ENCODE assay signal across 9 cellular contexts in the genomic region with DNA sequence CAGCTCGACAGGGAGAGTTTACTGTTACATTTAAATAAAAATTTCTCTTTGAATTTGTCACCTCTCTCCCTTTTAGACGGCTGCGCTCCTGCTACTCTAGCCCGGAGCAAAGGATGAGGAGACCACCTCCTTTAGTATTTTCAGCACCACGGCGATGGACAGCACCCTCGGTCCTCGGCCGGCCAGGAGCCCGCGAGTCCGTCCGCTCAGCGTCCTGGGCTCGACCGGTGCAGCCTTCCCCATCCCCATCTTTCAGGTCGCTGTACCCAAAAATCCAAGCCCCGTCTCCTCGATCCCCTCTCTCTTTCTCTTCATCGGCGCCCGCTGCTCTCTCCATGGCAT. TPM values are rescaled to one million over a fixed set of nuclear protein-coding genes. Genes with fewer than 3 reads are reported as not detected.
DNase-seq lines count a peak whose midpoint lies in the region; ATAC-seq and TF ChIP-seq lines count a peak whose summit lies in the region.
"Had no signal": no experiment of that assay in that cellular context is flagged by ENCODE, and none has a peak within 500 bp of the region (broad histone marks: within the 10 kb centered on the region; RNA-seq: fewer than 3 reads in every experiment).

No MANE protein-coding gene starts in this region.

- no peak overlapping the region for H3K27ac Mint-ChIP-seq in activated CD4-positive, alpha-beta T cell treated with anti-CD3 and anti-CD28 coated beads for 36 hours

- POLR2A ChIA-PET in activated CD4-positive, alpha-beta T cell treated with anti-CD3 and anti-CD28 coated beads for 36 hours (lab: Charles Lee): no interaction called here

- H3K27me3 Mint-ChIP-seq in activated CD4-positive, alpha-beta T cell treated with anti-CD3 and anti-CD28 coated beads for 36 hours: peaks cover 45% of the 10 kb centered on the region

- CTCF ChIA-PET in activated CD4-positive, alpha-beta T cell treated with anti-CD3 and anti-CD28 coated beads for 36 hours (lab: Charles Lee): no interaction called here

- H3K9me3 ChIP-seq in right lobe of liver (no peaks in the 10 kb centered on the region), upper lobe of right lung (no peaks in the 10 kb centered on the region)

- H3K4me1 ChIP-seq in right lobe of liver: peaks cover 0 to 14% (median 5%) of the 10 kb centered on the region in 4 donors
- H3K4me1 ChIP-seq in upper lobe of right lung: peaks cover 17% of the 10 kb centered on the region

- no peaks in the 10 kb centered on the region for H3K36me3 ChIP-seq in right lobe of liver
- no peaks in the 10 kb centered on the region for H3K36me3 ChIP-seq in upper lobe of right lung

- H3K27me3 ChIP-seq in right lobe of liver: no peaks in the 10 kb centered on the region
- H3K27me3 ChIP-seq in upper lobe of right lung: peaks cover 68% of the 10 kb centered on the region

- H3K9me3 Mint-ChIP-seq in activated CD4-positive, alpha-beta T cell treated with anti-CD3 and anti-CD28 coated beads for 36 hours (ENCODE audit: low read depth): no peaks in the 10 kb centered on the region

- no peak for ATAC-seq in activated CD4-positive, alpha-beta T cell treated with anti-CD3 and anti-CD28 coated beads for 36 hours
- ATAC-seq in right lobe of liver: peak; percentile 49 to 76 (median 61)
- ATAC-seq in upper lobe of right lung: peak; percentile 77
- ATAC-seq in GM21717 (IDR thresholded peaks at IDR 0.05; ENCODE audit: unreplicated experiment): no peak
- no peak for ATAC-seq in GM18861 (IDR thresholded peaks at IDR 0.05; ENCODE audit: unreplicated experiment)

- no peak overlapping the region for H3K4me3 Mint-ChIP-seq in activated CD4-positive, alpha-beta T cell treated with anti-CD3 and anti-CD28 coated beads for 36 hours

- no peak overlapping the region for H3K4me3 ChIP-seq in right lobe of liver
- H3K4me3 ChIP-seq in upper lobe of right lung: peak overlapping the region; percentile 34

- WGBS in right lobe of liver (ENCODE audit: insufficient coverage, low coverage, low lambda C conversion rate, missing lambda C conversion rate): 5% methylated on average over 20 of the region's 22 CpGs

- H3K27ac ChIP-seq in right lobe of liver (no peak overlapping the region), upper lobe of right lung (no peak overlapping the region)
- H3K27ac ChIP-seq: C4-2B had no signal

- peak; percentile 38 for DNase-seq in activated CD4-positive, alpha-beta T cell treated with anti-CD3 and anti-CD28 coated beads for 36 hours
- DNase-seq in activated CD4-positive, alpha-beta T cell treated with anti-CD3 and anti-CD28 coated beads, Interleukin-2, amount 50 U/mL, for 4 hours: no peak
- DNase-seq in dermis blood vessel endothelial cell (peak; percentile 62), right lobe of liver (peak in 1 of 3 donors; percentile 38), upper lobe of right lung (peak; percentile 75), NCI-H774 (lab: John Stamatoyannopoulos, UW) (no peak)

- TF ChIP-seq CTCF in right lobe of liver (IDR thresholded peaks at IDR 0.05): no peak
- no peak for TF ChIP-seq CTCF in upper lobe of right lung (IDR thresholded peaks at IDR 0.05)

- H3K36me3 Mint-ChIP-seq in activated CD4-positive, alpha-beta T cell treated with anti-CD3 and anti-CD28 coated beads for 36 hours (ENCODE audit: low read depth): no peaks in the 10 kb centered on the region

- no peak for TF ChIP-seq POLR2A in right lobe of liver (IDR thresholded peaks at IDR 0.05)

- intact Hi-C loops in activated CD4-positive, alpha-beta T cell treated with anti-CD3 and anti-CD28 coated beads for 36 hours (cut with DNase I, micrococcal nuclease): no loop called here
- intact Hi-C loops in right lobe of liver (cut with DNase I) (no loop called here), upper lobe of right lung (cut with DNase I) (no loop called here)

- peaks cover 16% of the 10 kb centered on the region for H3K4me1 Mint-ChIP-seq in activated CD4-positive, alpha-beta T cell treated with anti-CD3 and anti-CD28 coated beads for 36 hours

RNA-seq across cellular contexts. Expression of a gene that starts 0.8 kb away (rescaled TPM):
- total RNA-seq in activated CD4-positive, alpha-beta T cell treated with anti-CD3 and anti-CD28 coated beads for 36 hours: not detected
- not detected in 2 replicates for total RNA-seq in dermis blood vessel endothelial cell
- total RNA-seq in right lobe of liver: under 1 TPM in 1 of 6 experiments, not detected in 5; 0.06 TPM
- 1.2 TPM for total RNA-seq in upper lobe of right lung

Comparison
In these comparisons a context has a peak if more than half of its experiments do, and no peak if none do; other contexts are left out.
1. DNase-seq: peak in activated CD4-positive, alpha-beta T cell treated with anti-CD3 and anti-CD28 coated beads for 36 hours (single experiment), dermis blood vessel endothelial cell (single experiment) and upper lobe of right lung (single experiment); none in activated CD4-positive, alpha-beta T cell treated with anti-CD3 and anti-CD28 coated beads, Interleukin-2, amount 50 U/mL, for 4 hours (0 of 2) and NCI-H774 (single experiment).
2. ATAC-seq: peak in right lobe of liver (4 of 4) and upper lobe of right lung (single experiment); none in activated CD4-positive, alpha-beta T cell treated with anti-CD3 and anti-CD28 coated beads for 36 hours (single experiment), GM21717 (single experiment) and GM18861 (single experiment).